ENCODE assay signal across 2 cellular contexts in the genomic region with DNA sequence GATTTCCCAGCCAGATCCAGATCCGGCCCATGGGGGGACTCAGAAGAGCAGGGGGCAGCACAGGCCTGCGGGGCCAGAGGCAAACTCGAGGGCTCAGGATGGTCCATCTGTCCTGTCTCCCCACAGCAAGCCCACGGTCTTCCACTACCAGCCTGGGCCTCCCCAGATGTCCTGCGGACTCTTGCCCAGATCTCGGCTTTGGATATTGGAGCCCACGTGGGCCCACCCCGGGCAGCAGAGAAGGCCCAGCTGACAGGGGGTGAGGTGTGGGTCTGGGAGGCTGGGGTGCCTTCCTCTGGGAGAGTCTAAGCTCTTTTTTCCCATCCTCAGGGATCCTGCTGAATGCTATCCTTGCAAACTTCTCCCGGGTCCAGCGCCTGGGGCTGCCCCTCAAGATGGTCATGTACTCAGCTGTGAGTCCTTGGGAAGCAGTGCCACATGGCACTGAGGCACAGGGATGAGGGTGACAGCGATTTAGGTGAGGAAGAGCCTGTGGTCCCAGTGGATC.
A peak's percentile ranks its signal among the peaks of the same experiment; 100 is the strongest.
TF ChIP-seq lines count a peak whose summit lies in the region.

No MANE protein-coding gene starts in this region.

TF ChIP-seq in Ishikawa, 13 proteins besides CTCF, POLR2A, EP300 and RAD21:
- TF ChIP-seq TEAD4 (IDR thresholded peaks at IDR 0.05) = peak; percentile 15; the same call in 1 of the 2 replicates
- TF ChIP-seq ZBTB7A (IDR thresholded peaks at IDR 0.05; ENCODE audit: low read depth) = no peak

TF ChIP-seq in K562, 482 proteins besides CTCF, POLR2A, EP300 and RAD21:
- TF ChIP-seq POLR2G (IDR thresholded peaks at IDR 0.05; ENCODE audit: low read depth, low read length) = peak; percentile 87
- TF ChIP-seq RBM22 (IDR thresholded peaks at IDR 0.05; ENCODE audit: low read depth, low read length, poor library complexity, severe bottlenecking) = peak; percentile 64
- TF ChIP-seq KDM5B (IDR thresholded peaks at IDR 0.05; ENCODE audit: insufficient replicate concordance, low read depth, low read length) = peak; percentile 23
- TF ChIP-seq, protein P1, sequence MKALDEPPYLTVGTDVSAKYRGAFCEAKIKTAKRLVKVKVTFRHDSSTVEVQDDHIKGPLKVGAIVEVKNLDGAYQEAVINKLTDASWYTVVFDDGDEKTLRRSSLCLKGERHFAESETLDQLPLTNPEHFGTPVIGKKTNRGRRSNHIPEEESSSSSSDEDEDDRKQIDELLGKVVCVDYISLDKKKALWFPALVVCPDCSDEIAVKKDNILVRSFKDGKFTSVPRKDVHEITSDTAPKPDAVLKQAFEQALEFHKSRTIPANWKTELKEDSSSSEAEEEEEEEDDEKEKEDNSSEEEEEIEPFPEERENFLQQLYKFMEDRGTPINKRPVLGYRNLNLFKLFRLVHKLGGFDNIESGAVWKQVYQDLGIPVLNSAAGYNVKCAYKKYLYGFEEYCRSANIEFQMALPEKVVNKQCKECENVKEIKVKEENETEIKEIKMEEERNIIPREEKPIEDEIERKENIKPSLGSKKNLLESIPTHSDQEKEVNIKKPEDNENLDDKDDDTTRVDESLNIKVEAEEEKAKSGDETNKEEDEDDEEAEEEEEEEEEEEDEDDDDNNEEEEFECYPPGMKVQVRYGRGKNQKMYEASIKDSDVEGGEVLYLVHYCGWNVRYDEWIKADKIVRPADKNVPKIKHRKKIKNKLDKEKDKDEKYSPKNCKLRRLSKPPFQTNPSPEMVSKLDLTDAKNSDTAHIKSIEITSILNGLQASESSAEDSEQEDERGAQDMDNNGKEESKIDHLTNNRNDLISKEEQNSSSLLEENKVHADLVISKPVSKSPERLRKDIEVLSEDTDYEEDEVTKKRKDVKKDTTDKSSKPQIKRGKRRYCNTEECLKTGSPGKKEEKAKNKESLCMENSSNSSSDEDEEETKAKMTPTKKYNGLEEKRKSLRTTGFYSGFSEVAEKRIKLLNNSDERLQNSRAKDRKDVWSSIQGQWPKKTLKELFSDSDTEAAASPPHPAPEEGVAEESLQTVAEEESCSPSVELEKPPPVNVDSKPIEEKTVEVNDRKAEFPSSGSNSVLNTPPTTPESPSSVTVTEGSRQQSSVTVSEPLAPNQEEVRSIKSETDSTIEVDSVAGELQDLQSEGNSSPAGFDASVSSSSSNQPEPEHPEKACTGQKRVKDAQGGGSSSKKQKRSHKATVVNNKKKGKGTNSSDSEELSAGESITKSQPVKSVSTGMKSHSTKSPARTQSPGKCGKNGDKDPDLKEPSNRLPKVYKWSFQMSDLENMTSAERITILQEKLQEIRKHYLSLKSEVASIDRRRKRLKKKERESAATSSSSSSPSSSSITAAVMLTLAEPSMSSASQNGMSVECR (CRISPR knock-in tag; IDR thresholded peaks at IDR 0.05) = 0 out of 2 replicates have a peak, but pooled peaks have one; percentile 27
- TF ChIP-seq, protein P2, sequence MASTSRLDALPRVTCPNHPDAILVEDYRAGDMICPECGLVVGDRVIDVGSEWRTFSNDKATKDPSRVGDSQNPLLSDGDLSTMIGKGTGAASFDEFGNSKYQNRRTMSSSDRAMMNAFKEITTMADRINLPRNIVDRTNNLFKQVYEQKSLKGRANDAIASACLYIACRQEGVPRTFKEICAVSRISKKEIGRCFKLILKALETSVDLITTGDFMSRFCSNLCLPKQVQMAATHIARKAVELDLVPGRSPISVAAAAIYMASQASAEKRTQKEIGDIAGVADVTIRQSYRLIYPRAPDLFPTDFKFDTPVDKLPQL (IDR thresholded peaks at IDR 0.05; ENCODE audit: extremely low read depth, insufficient read length) = no peak
- TF ChIP-seq, protein P3, sequence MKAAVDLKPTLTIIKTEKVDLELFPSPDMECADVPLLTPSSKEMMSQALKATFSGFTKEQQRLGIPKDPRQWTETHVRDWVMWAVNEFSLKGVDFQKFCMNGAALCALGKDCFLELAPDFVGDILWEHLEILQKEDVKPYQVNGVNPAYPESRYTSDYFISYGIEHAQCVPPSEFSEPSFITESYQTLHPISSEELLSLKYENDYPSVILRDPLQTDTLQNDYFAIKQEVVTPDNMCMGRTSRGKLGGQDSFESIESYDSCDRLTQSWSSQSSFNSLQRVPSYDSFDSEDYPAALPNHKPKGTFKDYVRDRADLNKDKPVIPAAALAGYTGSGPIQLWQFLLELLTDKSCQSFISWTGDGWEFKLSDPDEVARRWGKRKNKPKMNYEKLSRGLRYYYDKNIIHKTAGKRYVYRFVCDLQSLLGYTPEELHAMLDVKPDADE (conservative IDR thresholded peaks at IDR 0.05; ENCODE audit: control insufficient read depth, low read depth, low read length) = no peak
- TF ChIP-seq RBFOX2 (IDR thresholded peaks at IDR 0.05; ENCODE audit: low read depth, low read length) = 0 out of 2 replicates have a peak, but pooled peaks have one; percentile 17
- peak; percentile 21; the same call in 1 of the 2 replicates for TF ChIP-seq PML (IDR thresholded peaks at IDR 0.05; ENCODE audit: low read length)
